Comparison of ENCODE assay signal across 1 cellular context in the genomic region with DNA sequence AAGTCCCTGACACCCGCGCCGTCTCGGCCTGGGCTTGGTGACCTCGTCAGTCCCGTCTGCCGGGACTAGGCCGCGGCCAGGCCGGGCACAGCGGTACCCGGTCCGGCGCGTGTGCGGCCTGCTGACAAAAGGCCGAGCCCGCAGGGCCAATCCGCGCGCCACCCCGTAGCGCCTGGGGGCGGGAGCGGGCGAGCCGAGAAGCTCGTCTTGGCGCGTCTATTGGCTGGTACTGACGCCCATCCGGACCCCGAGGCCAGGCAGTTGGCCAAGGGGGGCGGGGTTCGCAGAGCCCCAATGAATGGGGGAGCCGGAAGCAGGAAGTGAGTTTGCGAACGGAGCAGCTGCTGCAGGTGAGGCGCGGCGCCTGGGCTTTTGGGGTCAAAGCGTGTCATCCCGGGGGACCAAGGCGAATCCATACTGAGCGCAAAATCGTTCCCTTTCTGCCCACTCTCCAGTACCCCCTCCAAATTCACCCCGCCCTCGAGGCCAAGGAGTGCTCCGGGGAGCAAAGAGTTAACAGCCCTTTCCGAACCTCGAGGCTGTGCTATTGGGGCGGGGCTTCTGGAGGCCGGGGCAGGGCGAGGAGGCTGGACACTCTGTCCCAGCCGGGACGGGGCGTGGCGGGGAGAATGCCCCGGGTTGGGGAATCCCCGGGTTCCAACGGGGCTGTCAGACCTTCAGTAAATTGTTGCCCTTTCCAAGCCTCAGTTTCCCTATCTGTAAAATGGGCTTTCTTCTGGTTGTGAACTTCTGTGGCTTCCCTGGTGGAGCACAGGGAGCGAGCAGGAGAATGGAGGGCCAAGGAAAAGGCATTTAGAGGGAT.
A peak's percentile ranks its signal among the peaks of the same experiment; 100 is the strongest.
TF ChIP-seq lines count a peak whose summit lies in the region.

A gene with protein sequence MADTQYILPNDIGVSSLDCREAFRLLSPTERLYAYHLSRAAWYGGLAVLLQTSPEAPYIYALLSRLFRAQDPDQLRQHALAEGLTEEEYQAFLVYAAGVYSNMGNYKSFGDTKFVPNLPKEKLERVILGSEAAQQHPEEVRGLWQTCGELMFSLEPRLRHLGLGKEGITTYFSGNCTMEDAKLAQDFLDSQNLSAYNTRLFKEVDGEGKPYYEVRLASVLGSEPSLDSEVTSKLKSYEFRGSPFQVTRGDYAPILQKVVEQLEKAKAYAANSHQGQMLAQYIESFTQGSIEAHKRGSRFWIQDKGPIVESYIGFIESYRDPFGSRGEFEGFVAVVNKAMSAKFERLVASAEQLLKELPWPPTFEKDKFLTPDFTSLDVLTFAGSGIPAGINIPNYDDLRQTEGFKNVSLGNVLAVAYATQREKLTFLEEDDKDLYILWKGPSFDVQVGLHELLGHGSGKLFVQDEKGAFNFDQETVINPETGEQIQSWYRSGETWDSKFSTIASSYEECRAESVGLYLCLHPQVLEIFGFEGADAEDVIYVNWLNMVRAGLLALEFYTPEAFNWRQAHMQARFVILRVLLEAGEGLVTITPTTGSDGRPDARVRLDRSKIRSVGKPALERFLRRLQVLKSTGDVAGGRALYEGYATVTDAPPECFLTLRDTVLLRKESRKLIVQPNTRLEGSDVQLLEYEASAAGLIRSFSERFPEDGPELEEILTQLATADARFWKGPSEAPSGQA (plus strand): TSS at position 319 of the 823 bp plus-strand sequence. CDS start 1,767 bp downstream, outside the sequence.

TF ChIP-seq in HepG2, 621 proteins besides CTCF, POLR2A, EP300 and RAD21 (continued from another document and continues in another):
- no peak; the same call in 1 of the 2 replicates for TF ChIP-seq WIZ (CRISPR knock-in tag; IDR thresholded peaks at IDR 0.05)
- TF ChIP-seq, protein P1, sequence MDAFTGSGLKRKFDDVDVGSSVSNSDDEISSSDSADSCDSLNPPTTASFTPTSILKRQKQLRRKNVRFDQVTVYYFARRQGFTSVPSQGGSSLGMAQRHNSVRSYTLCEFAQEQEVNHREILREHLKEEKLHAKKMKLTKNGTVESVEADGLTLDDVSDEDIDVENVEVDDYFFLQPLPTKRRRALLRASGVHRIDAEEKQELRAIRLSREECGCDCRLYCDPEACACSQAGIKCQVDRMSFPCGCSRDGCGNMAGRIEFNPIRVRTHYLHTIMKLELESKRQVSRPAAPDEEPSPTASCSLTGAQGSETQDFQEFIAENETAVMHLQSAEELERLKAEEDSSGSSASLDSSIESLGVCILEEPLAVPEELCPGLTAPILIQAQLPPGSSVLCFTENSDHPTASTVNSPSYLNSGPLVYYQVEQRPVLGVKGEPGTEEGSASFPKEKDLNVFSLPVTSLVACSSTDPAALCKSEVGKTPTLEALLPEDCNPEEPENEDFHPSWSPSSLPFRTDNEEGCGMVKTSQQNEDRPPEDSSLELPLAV (CRISPR knock-in tag; conservative IDR thresholded peaks at IDR 0.05; ENCODE audit: low read depth) = no peak
- TF ChIP-seq ZIK1 (CRISPR knock-in tag; IDR thresholded peaks at IDR 0.05; ENCODE audit: borderline replicate concordance, low read depth) = no peak; the same call in 1 of the 2 replicates
- peak; percentile 65; the same call in 1 of the 2 replicates for TF ChIP-seq ATF7-NPFF (CRISPR knock-in tag; IDR thresholded peaks at IDR 0.05; ENCODE audit: low read depth)
- TF ChIP-seq ZKSCAN5 (CRISPR knock-in tag; IDR thresholded peaks at IDR 0.05) = 0 out of 2 replicates have a peak, but pooled peaks have one; percentile 18
- no peak; the same call in 1 of the 2 replicates for TF ChIP-seq ZBTB21 (CRISPR knock-in tag; IDR thresholded peaks at IDR 0.05)
- no peak; the same call in 1 of the 2 replicates for TF ChIP-seq ZNF776 (CRISPR knock-in tag; IDR thresholded peaks at IDR 0.05)
- TF ChIP-seq, protein P2, sequence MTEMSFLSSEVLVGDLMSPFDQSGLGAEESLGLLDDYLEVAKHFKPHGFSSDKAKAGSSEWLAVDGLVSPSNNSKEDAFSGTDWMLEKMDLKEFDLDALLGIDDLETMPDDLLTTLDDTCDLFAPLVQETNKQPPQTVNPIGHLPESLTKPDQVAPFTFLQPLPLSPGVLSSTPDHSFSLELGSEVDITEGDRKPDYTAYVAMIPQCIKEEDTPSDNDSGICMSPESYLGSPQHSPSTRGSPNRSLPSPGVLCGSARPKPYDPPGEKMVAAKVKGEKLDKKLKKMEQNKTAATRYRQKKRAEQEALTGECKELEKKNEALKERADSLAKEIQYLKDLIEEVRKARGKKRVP (CRISPR knock-in tag; IDR thresholded peaks at IDR 0.05) = 0 out of 4 replicates have a peak, but pooled peaks of 1 of the 2 experiments have one; percentile 52
- TF ChIP-seq, protein P3, sequence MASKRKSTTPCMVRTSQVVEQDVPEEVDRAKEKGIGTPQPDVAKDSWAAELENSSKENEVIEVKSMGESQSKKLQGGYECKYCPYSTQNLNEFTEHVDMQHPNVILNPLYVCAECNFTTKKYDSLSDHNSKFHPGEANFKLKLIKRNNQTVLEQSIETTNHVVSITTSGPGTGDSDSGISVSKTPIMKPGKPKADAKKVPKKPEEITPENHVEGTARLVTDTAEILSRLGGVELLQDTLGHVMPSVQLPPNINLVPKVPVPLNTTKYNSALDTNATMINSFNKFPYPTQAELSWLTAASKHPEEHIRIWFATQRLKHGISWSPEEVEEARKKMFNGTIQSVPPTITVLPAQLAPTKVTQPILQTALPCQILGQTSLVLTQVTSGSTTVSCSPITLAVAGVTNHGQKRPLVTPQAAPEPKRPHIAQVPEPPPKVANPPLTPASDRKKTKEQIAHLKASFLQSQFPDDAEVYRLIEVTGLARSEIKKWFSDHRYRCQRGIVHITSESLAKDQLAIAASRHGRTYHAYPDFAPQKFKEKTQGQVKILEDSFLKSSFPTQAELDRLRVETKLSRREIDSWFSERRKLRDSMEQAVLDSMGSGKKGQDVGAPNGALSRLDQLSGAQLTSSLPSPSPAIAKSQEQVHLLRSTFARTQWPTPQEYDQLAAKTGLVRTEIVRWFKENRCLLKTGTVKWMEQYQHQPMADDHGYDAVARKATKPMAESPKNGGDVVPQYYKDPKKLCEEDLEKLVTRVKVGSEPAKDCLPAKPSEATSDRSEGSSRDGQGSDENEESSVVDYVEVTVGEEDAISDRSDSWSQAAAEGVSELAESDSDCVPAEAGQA (IDR thresholded peaks at IDR 0.05; ENCODE audit: low read depth) = no peak
- TF ChIP-seq, protein P3 (CRISPR knock-in tag; IDR thresholded peaks at IDR 0.05; ENCODE audit: borderline replicate concordance) = no peak
- no peak for TF ChIP-seq SMARCE1 (IDR thresholded peaks at IDR 0.05; ENCODE audit: borderline replicate concordance)
- TF ChIP-seq BHLHE40 (IDR thresholded peaks at IDR 0.05; ENCODE audit: low read length) = no peak
- TF ChIP-seq ZNF652 (CRISPR knock-in tag; IDR thresholded peaks at IDR 0.05; ENCODE audit: borderline replicate concordance, low read depth) = peak; percentile 99
- no peak for TF ChIP-seq ZFP41 (CRISPR knock-in tag; IDR thresholded peaks at IDR 0.05; ENCODE audit: borderline replicate concordance)
- TF ChIP-seq ZNF563 (CRISPR knock-in tag; IDR thresholded peaks at IDR 0.05) = peak; percentile 87; the same call in 1 of the 2 replicates
- TF ChIP-seq, protein P4, sequence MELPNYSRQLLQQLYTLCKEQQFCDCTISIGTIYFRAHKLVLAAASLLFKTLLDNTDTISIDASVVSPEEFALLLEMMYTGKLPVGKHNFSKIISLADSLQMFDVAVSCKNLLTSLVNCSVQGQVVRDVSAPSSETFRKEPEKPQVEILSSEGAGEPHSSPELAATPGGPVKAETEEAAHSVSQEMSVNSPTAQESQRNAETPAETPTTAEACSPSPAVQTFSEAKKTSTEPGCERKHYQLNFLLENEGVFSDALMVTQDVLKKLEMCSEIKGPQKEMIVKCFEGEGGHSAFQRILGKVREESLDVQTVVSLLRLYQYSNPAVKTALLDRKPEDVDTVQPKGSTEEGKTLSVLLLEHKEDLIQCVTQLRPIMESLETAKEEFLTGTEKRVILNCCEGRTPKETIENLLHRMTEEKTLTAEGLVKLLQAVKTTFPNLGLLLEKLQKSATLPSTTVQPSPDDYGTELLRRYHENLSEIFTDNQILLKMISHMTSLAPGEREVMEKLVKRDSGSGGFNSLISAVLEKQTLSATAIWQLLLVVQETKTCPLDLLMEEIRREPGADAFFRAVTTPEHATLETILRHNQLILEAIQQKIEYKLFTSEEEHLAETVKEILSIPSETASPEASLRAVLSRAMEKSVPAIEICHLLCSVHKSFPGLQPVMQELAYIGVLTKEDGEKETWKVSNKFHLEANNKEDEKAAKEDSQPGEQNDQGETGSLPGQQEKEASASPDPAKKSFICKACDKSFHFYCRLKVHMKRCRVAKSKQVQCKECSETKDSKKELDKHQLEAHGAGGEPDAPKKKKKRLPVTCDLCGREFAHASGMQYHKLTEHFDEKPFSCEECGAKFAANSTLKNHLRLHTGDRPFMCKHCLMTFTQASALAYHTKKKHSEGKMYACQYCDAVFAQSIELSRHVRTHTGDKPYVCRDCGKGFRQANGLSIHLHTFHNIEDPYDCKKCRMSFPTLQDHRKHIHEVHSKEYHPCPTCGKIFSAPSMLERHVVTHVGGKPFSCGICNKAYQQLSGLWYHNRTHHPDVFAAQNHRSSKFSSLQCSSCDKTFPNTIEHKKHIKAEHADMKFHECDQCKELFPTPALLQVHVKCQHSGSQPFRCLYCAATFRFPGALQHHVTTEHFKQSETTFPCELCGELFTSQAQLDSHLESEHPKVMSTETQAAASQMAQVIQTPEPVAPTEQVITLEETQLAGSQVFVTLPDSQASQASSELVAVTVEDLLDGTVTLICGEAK (IDR thresholded peaks at IDR 0.05) = no peak
- TF ChIP-seq, protein P4 (CRISPR knock-in tag; IDR thresholded peaks at IDR 0.05) = peak; percentile 92
- no peak for TF ChIP-seq HDAC6 (IDR thresholded peaks at IDR 0.05; ENCODE audit: low read depth, low read length)
- no peak for TF ChIP-seq RFX5 (IDR thresholded peaks at IDR 0.05; ENCODE audit: low read depth, low read length)
- TF ChIP-seq, protein P5, sequence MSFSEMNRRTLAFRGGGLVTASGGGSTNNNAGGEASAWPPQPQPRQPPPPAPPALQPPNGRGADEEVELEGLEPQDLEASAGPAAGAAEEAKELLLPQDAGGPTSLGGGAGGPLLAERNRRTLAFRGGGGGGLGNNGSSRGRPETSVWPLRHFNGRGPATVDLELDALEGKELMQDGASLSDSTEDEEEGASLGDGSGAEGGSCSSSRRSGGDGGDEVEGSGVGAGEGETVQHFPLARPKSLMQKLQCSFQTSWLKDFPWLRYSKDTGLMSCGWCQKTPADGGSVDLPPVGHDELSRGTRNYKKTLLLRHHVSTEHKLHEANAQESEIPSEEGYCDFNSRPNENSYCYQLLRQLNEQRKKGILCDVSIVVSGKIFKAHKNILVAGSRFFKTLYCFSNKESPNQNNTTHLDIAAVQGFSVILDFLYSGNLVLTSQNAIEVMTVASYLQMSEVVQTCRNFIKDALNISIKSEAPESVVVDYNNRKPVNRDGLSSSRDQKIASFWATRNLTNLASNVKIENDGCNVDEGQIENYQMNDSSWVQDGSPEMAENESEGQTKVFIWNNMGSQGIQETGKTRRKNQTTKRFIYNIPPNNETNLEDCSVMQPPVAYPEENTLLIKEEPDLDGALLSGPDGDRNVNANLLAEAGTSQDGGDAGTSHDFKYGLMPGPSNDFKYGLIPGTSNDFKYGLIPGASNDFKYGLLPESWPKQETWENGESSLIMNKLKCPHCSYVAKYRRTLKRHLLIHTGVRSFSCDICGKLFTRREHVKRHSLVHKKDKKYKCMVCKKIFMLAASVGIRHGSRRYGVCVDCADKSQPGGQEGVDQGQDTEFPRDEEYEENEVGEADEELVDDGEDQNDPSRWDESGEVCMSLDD (CRISPR knock-in tag; IDR thresholded peaks at IDR 0.05; ENCODE audit: borderline replicate concordance) = peak; percentile 76; the same call in 1 of the 2 replicates
- peak; percentile 2 for TF ChIP-seq IKZF4 (CRISPR knock-in tag; IDR thresholded peaks at IDR 0.05; ENCODE audit: borderline replicate concordance, low read depth, not compliant biosample characterization)
- TF ChIP-seq, protein P6, sequence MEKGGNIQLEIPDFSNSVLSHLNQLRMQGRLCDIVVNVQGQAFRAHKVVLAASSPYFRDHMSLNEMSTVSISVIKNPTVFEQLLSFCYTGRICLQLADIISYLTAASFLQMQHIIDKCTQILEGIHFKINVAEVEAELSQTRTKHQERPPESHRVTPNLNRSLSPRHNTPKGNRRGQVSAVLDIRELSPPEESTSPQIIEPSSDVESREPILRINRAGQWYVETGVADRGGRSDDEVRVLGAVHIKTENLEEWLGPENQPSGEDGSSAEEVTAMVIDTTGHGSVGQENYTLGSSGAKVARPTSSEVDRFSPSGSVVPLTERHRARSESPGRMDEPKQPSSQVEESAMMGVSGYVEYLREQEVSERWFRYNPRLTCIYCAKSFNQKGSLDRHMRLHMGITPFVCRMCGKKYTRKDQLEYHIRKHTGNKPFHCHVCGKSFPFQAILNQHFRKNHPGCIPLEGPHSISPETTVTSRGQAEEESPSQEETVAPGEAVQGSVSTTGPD (CRISPR knock-in tag; IDR thresholded peaks at IDR 0.05) = no peak
